In the genomic region with DNA sequence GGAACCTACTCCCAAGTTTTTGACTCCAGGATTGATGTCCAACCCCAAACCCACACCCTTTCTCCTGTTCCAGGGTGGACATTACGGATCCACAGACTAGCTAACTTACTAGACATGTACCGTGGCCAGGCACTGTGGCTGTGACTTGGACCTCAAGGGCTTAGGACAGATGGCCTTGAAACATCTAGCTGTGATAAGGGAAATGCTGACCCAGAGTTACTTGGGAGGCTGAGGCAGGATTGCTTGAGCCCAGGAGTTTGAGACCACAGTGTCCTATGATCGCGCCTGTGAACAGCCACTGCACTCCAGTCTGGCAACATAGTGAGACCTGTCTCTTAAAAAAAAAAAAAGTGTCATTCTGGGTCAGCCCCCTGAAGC, we compare ENCODE assay signal across 25 cellular contexts. TPM values are rescaled to one million over a fixed set of nuclear protein-coding genes. Genes with fewer than 3 reads are reported as not detected.
"Had no signal": no experiment of that assay in that cellular context is flagged by ENCODE, and none has a peak within 500 bp of the region (broad histone marks: within the 10 kb centered on the region; RNA-seq: fewer than 3 reads in every experiment).

No MANE protein-coding gene starts in this region.

- H3K9me3 Mint-ChIP-seq: activated CD4-positive, alpha-beta T cell treated with anti-CD3 and anti-CD28 coated beads, Interleukin-2, amount 10 ng/mL, durations not matched to agents 24 days and 14 days; activated CD8-positive, alpha-beta T cell treated with anti-CD3 and anti-CD28 coated beads for 36 hours; activated naive CD4-positive, alpha-beta T cell treated with anti-CD3 and anti-CD28 coated beads, Interleukin-2, amount 50 U/mL, for 24 hours; central memory CD8-positive, alpha-beta T cell; stimulated activated naive CD8-positive, alpha-beta T cell treated with anti-CD3 and anti-CD28 coated beads, Interleukin-15, amount 100 ng/mL, for 72 hours had no signal

- ATAC-seq: activated CD8-positive, alpha-beta T cell treated with anti-CD3 and anti-CD28 coated beads for 36 hours; stimulated activated naive CD8-positive, alpha-beta T cell treated with anti-CD3 and anti-CD28 coated beads, Interleukin-15, amount 100 ng/mL, for 72 hours had no signal

- H3K9me3 ChIP-seq: ascending aorta, colonic mucosa, suprapubic skin, transverse colon, uterus had no signal

- H3K27me3 ChIP-seq: ascending aorta, colonic mucosa, suprapubic skin, transverse colon, uterus had no signal

- H3K36me3 ChIP-seq: ascending aorta, colonic mucosa, suprapubic skin, transverse colon, uterus had no signal

- H3K27ac Mint-ChIP-seq: activated CD4-positive, alpha-beta T cell treated with anti-CD3 and anti-CD28 coated beads, Interleukin-2, amount 10 ng/mL, durations not matched to agents 24 days and 14 days; progenitor cell of endocrine pancreas had no signal

- H3K4me3 Mint-ChIP-seq: activated CD4-positive, alpha-beta T cell treated with anti-CD3 and anti-CD28 coated beads, Interleukin-2, amount 10 ng/mL, durations not matched to agents 24 days and 14 days; activated CD8-positive, alpha-beta T cell treated with anti-CD3 and anti-CD28 coated beads for 36 hours; activated naive CD4-positive, alpha-beta T cell treated with anti-CD3 and anti-CD28 coated beads, Interleukin-2, amount 50 U/mL, for 24 hours; central memory CD8-positive, alpha-beta T cell had no signal

- DNase-seq: activated CD4-positive, alpha-beta T cell treated with anti-CD3 and anti-CD28 coated beads, Interleukin-2, amount 10 ng/mL, durations not matched to agents 24 days and 14 days; activated CD4-positive, CD25-positive, alpha-beta regulatory T cell; activated effector memory CD4-positive, alpha-beta T cell treated with anti-CD3 and anti-CD28 coated beads, Interleukin-2, amount 50 U/mL, for 16 hours; activated T-cell treated with anti-CD3 and anti-CD28 coated beads, Interleukin-2, amount 50 U/mL, for 1 hour; colonic mucosa; erythroblast; foreskin melanocyte; glutamatergic neuron; hypothalamus; stimulated activated CD4-positive, alpha-beta T cell treated with anti-CD3 and anti-CD28 coated beads, Interleukin-4, amount 100 ng/mL, for 1 hour; stimulated activated naive CD8-positive, alpha-beta T cell treated with anti-CD3 and anti-CD28 coated beads, Interleukin-15, amount 100 ng/mL, for 72 hours; T1000; transverse colon; uterus had no signal

- H3K4me3 ChIP-seq: ascending aorta, colonic mucosa, lung, skin epidermis, suprapubic skin, transverse colon, uterus had no signal

- H3K27ac ChIP-seq: ascending aorta, colonic mucosa, suprapubic skin, transverse colon, uterus had no signal

- H3K27me3 Mint-ChIP-seq: activated CD4-positive, alpha-beta T cell treated with anti-CD3 and anti-CD28 coated beads, Interleukin-2, amount 10 ng/mL, durations not matched to agents 24 days and 14 days; activated CD8-positive, alpha-beta T cell treated with anti-CD3 and anti-CD28 coated beads for 36 hours; activated naive CD4-positive, alpha-beta T cell treated with anti-CD3 and anti-CD28 coated beads, Interleukin-2, amount 50 U/mL, for 24 hours; central memory CD8-positive, alpha-beta T cell; progenitor cell of endocrine pancreas; stimulated activated naive CD8-positive, alpha-beta T cell treated with anti-CD3 and anti-CD28 coated beads, Interleukin-15, amount 100 ng/mL, for 72 hours had no signal

RNA-seq across cellular contexts. Expression of a gene that starts 14.4 kb away (rescaled TPM):
- total RNA-seq: activated CD4-positive, alpha-beta T cell treated with anti-CD3 and anti-CD28 coated beads, Interleukin-2, amount 10 ng/mL, durations not matched to agents 24 days and 14 days; activated CD8-positive, alpha-beta T cell treated with anti-CD3 and anti-CD28 coated beads for 36 hours; progenitor cell of endocrine pancreas; T-helper 1 cell treated with Interleukin-12 subunit alpha and Interleukin-12 subunit beta and Interleukin-4 antibody, amounts not matched to agents 30 ng/mL and 1 ng/mL, for 36 hours had no signal

RNA-seq across cellular contexts. Expression of a gene that starts 24.0 kb away (rescaled TPM):
- total RNA-seq: ascending aorta had no signal

RNA-seq across cellular contexts. Expression of a gene that starts 27.1 kb away (rescaled TPM):
- total RNA-seq: activated CD4-positive, alpha-beta T cell treated with anti-CD3 and anti-CD28 coated beads, Interleukin-2, amount 10 ng/mL, durations not matched to agents 24 days and 14 days; T-helper 1 cell treated with Interleukin-12 subunit alpha and Interleukin-12 subunit beta and Interleukin-4 antibody, amounts not matched to agents 30 ng/mL and 1 ng/mL, for 36 hours had no signal
- polyA plus RNA-seq: keratinocyte had no signal

RNA-seq across cellular contexts. Expression of a gene that starts 33.4 kb away (rescaled TPM):
- total RNA-seq: activated CD4-positive, alpha-beta T cell treated with anti-CD3 and anti-CD28 coated beads, Interleukin-2, amount 10 ng/mL, durations not matched to agents 24 days and 14 days; activated CD8-positive, alpha-beta T cell treated with anti-CD3 and anti-CD28 coated beads for 36 hours; ascending aorta; colonic mucosa; lung; progenitor cell of endocrine pancreas; suprapubic skin; T-helper 1 cell treated with Interleukin-12 subunit alpha and Interleukin-12 subunit beta and Interleukin-4 antibody, amounts not matched to agents 30 ng/mL and 1 ng/mL, for 36 hours; transverse colon; uterus had no signal
- polyA plus RNA-seq: keratinocyte, neural cell had no signal
